1 cellular context compared by ENCODE assay signal in genomic region chr10:22816298-22816653, GRCh38.
TF ChIP-seq lines count a peak whose summit lies in the region.

No MANE protein-coding gene starts in this region.

TF ChIP-seq in K562, 482 proteins besides CTCF, POLR2A, EP300 and RAD21 (continued from another document and continues in another):
- TF ChIP-seq ELK1 (CRISPR knock-in tag; IDR thresholded peaks at IDR 0.05): no peak
- no peak for TF ChIP-seq ZNF695 (CRISPR knock-in tag; IDR thresholded peaks at IDR 0.05)
- TF ChIP-seq PTRF (tag; IDR thresholded peaks at IDR 0.05): no peak
- no peak for TF ChIP-seq ZBTB34 (CRISPR knock-in tag; IDR thresholded peaks at IDR 0.05)
- TF ChIP-seq COPS2 (conservative IDR thresholded peaks at IDR 0.05): no peak
- TF ChIP-seq TCF15 (CRISPR knock-in tag; IDR thresholded peaks at IDR 0.05): no peak
- TF ChIP-seq TAF15 (IDR thresholded peaks at IDR 0.05; ENCODE audit: low read depth, low read length): no peak
- TF ChIP-seq MTA3 (IDR thresholded peaks at IDR 0.05; ENCODE audit: borderline replicate concordance): no peak
- TF ChIP-seq ZBTB11 (CRISPR knock-in tag; IDR thresholded peaks at IDR 0.05): no peak
- TF ChIP-seq GTF2A2 (tag; IDR thresholded peaks at IDR 0.05): no peak
- TF ChIP-seq BRF1 (IDR thresholded peaks at IDR 0.05; ENCODE audit: borderline replicate concordance, extremely low read depth, insufficient read length): no peak
- no peak for TF ChIP-seq TARDBP (IDR thresholded peaks at IDR 0.05)
- no peak for TF ChIP-seq SIN3A (IDR thresholded peaks at IDR 0.05; ENCODE audit: borderline replicate concordance in 2 of 2, control insufficient read depth in 1 of 2, low read depth in 2 of 2, low read length in 2 of 2)
- no peak for TF ChIP-seq CREB1 (IDR thresholded peaks at IDR 0.05)
- TF ChIP-seq CREB1 (CRISPR knock-in tag; IDR thresholded peaks at IDR 0.05): no peak
- TF ChIP-seq PKNOX1 (IDR thresholded peaks at IDR 0.05): no peak
- no peak for TF ChIP-seq NFIX (CRISPR knock-in tag; IDR thresholded peaks at IDR 0.05; ENCODE audit: low read depth)
- no peak for TF ChIP-seq ZNF436 (CRISPR knock-in tag; IDR thresholded peaks at IDR 0.05)
- TF ChIP-seq ARHGAP35 (IDR thresholded peaks at IDR 0.05; ENCODE audit: partially characterized antibody): no peak
- no peak for TF ChIP-seq ID3 (CRISPR knock-in tag; IDR thresholded peaks at IDR 0.05)
- no peak for TF ChIP-seq ID3 (tag; IDR thresholded peaks at IDR 0.05)
- TF ChIP-seq ADNP (tag; IDR thresholded peaks at IDR 0.05): no peak
- no peak for TF ChIP-seq ZNF398 (CRISPR knock-in tag; IDR thresholded peaks at IDR 0.05)
- no peak for TF ChIP-seq SMAD3 (CRISPR knock-in tag; conservative IDR thresholded peaks at IDR 0.05)
- no peak for TF ChIP-seq CHD2 (IDR thresholded peaks at IDR 0.05; ENCODE audit: low read depth, low read length)
- no peak for TF ChIP-seq PURB (CRISPR knock-in tag; IDR thresholded peaks at IDR 0.05; ENCODE audit: low read depth)
- TF ChIP-seq GTF2E2 (tag; IDR thresholded peaks at IDR 0.05): peak; percentile 65; the same call in 1 of the 2 replicates
- 0 out of 4 replicates have a peak, but pooled peaks of 1 of the 2 experiments have one; percentile 13 for TF ChIP-seq RCOR1 (IDR thresholded peaks at IDR 0.05; ENCODE audit: borderline replicate concordance in 1 of 2, low read depth in 2 of 2, low read length in 2 of 2)
- no peak for TF ChIP-seq ZBTB2 (IDR thresholded peaks at IDR 0.05)
- TF ChIP-seq ZNF24 (IDR thresholded peaks at IDR 0.05): no peak
- no peak for TF ChIP-seq SIRT6 (IDR thresholded peaks at IDR 0.05; ENCODE audit: low read depth, low read length)
- TF ChIP-seq PTTG1 (tag; IDR thresholded peaks at IDR 0.05; ENCODE audit: low read depth): no peak
- no peak for TF ChIP-seq ZBED1 (IDR thresholded peaks at IDR 0.05)
- TF ChIP-seq CXXC5 (CRISPR knock-in tag; IDR thresholded peaks at IDR 0.05): peak; percentile 32; the same call in 1 of the 2 replicates
- peak; percentile 67 for TF ChIP-seq CHAMP1 (IDR thresholded peaks at IDR 0.05)
- TF ChIP-seq BMI1 (IDR thresholded peaks at IDR 0.05; ENCODE audit: low read length): no peak
- no peak for TF ChIP-seq STAT5A (IDR thresholded peaks at IDR 0.05; ENCODE audit: borderline replicate concordance, low read length)
- no peak for TF ChIP-seq THRAP3 (IDR thresholded peaks at IDR 0.05; ENCODE audit: borderline replicate concordance)
- TF ChIP-seq GATA2 (CRISPR knock-in tag; IDR thresholded peaks at IDR 0.05): 0 out of 2 replicates have a peak, but pooled peaks have one; percentile 35
- no peak for TF ChIP-seq ZFP30 (CRISPR knock-in tag; IDR thresholded peaks at IDR 0.05; ENCODE audit: borderline replicate concordance)
- no peak for TF ChIP-seq KAT8 (IDR thresholded peaks at IDR 0.05; ENCODE audit: low read depth)
- no peak for TF ChIP-seq ZNF165 (CRISPR knock-in tag; IDR thresholded peaks at IDR 0.05; ENCODE audit: borderline replicate concordance)
- TF ChIP-seq DEAF1 (CRISPR knock-in tag; IDR thresholded peaks at IDR 0.05): no peak
- TF ChIP-seq BRF2 (IDR thresholded peaks at IDR 0.05; ENCODE audit: borderline replicate concordance, insufficient read depth, insufficient read length): no peak
- TF ChIP-seq MTA1 (IDR thresholded peaks at IDR 0.05; ENCODE audit: borderline replicate concordance): no peak
- TF ChIP-seq ZBTB43 (CRISPR knock-in tag; IDR thresholded peaks at IDR 0.05): no peak
